Comparison of ENCODE assay signal across 8 cellular contexts in genomic region chr6:30742316-30743098, GRCh38. TPM values are rescaled to one million over a fixed set of nuclear protein-coding genes. Genes with fewer than 3 reads are reported as not detected.
DNase-seq lines count a peak whose midpoint lies in the region; ATAC-seq and TF ChIP-seq lines count a peak whose summit lies in the region.

FLOT1 (minus strand) TSS chr6:30742687; CDS start chr6:30742189, 498 bp downstream.

- H3K27me3 ChIP-seq in neural cell (ENCODE audit: insufficient read depth, low read depth, low read length), result peaks cover 20% of the 10 kb centered on the region

- no peak for TF ChIP-seq CTCF in neural cell (IDR thresholded peaks at IDR 0.05; ENCODE audit: poor library complexity, severe bottlenecking)

- peaks cover 70% of the 10 kb centered on the region for H3K4me1 Mint-ChIP-seq in stimulated activated naive CD8-positive, alpha-beta T cell treated with anti-CD3 and anti-CD28 coated beads, Interleukin-15, amount 100 ng/mL, for 72 hours

- H3K27me3 Mint-ChIP-seq in stimulated activated naive CD8-positive, alpha-beta T cell treated with anti-CD3 and anti-CD28 coated beads, Interleukin-15, amount 100 ng/mL, for 72 hours, result no peaks in the 10 kb centered on the region

- H3K27ac ChIP-seq in neural cell (ENCODE audit: low read length), result peak within 1 kb of the TSS; percentile 60

- no peaks in the 10 kb centered on the region for H3K9me2 ChIP-seq in neural cell (ENCODE audit: insufficient read depth, low read length)

- no peak for TF ChIP-seq EP300 in neural cell (conservative IDR thresholded peaks at IDR 0.05; ENCODE audit: poor library complexity, severe bottlenecking)

- H3K9ac ChIP-seq in neural cell (ENCODE audit: low read length), result peak within 1 kb of the TSS; percentile 90

- no peaks in the 10 kb centered on the region for H3K9me3 ChIP-seq in neural cell (ENCODE audit: low read length)

- no peaks in the 10 kb centered on the region for H4K20me1 ChIP-seq in neural cell (ENCODE audit: insufficient read depth)

- ATAC-seq in GM21825 (IDR thresholded peaks at IDR 0.05; ENCODE audit: unreplicated experiment), result peak; percentile 69
- peak; percentile 84 for ATAC-seq in stimulated activated naive CD8-positive, alpha-beta T cell treated with anti-CD3 and anti-CD28 coated beads, Interleukin-15, amount 100 ng/mL, for 72 hours

- peak within 1 kb of the TSS; percentile 90 for H3K4me3 ChIP-seq in neural cell (ENCODE audit: low read length)

- peak within 1 kb of the TSS; percentile 91 to 97 for H3K4me3 Mint-ChIP-seq in stimulated activated naive CD8-positive, alpha-beta T cell treated with anti-CD3 and anti-CD28 coated beads, Interleukin-15, amount 100 ng/mL, for 72 hours

- peaks cover 0 to 3% of the 10 kb centered on the region in 2 donors for H3K9me3 Mint-ChIP-seq in stimulated activated naive CD8-positive, alpha-beta T cell treated with anti-CD3 and anti-CD28 coated beads, Interleukin-15, amount 100 ng/mL, for 72 hours

- H3F3A ChIP-seq in neural cell (ENCODE audit: insufficient read depth, low read length, poor library complexity, severe bottlenecking), result no peaks in the 10 kb centered on the region

- peak; percentile 80 for DNase-seq in DMS79 treated with DMSO at 0.1 percent for 48 hours (lab: John Stamatoyannopoulos, UW)
- peak; percentile 97 for DNase-seq in LoVo (ENCODE audit: low spot score)
- DNase-seq in SIG-M5 (lab: John Stamatoyannopoulos, UW), result peak; percentile 20
- DNase-seq in activated gamma-delta T cell (lab: John Stamatoyannopoulos, UW), result peak; percentile 86
- DNase-seq in fibroblast of the conjunctiva (ENCODE audit: low read depth), result peak; percentile 96
- DNase-seq in stimulated activated naive CD8-positive, alpha-beta T cell treated with anti-CD3 and anti-CD28 coated beads, Interleukin-15, amount 100 ng/mL, for 72 hours, result peak; percentile 95 to 99

- H2AFZ ChIP-seq in neural cell (ENCODE audit: low read depth, low read length), result peak within 1 kb of the TSS; percentile 88

- peak; percentile 16 for TF ChIP-seq RAD21 in neural cell (conservative IDR thresholded peaks at IDR 0.05)

- no peaks in the 10 kb centered on the region for H3K36me3 ChIP-seq in neural cell (ENCODE audit: insufficient read depth, low read length)

- H3K79me2 ChIP-seq in neural cell (replicated peaks; ENCODE audit: insufficient read depth, low read length), result peaks cover 14% of the 10 kb centered on the region

- peak within 1 kb of the TSS; percentile 94 to 97 for H3K27ac Mint-ChIP-seq in stimulated activated naive CD8-positive, alpha-beta T cell treated with anti-CD3 and anti-CD28 coated beads, Interleukin-15, amount 100 ng/mL, for 72 hours

- peak within 1 kb of the TSS; percentile 93 for H3K4me2 ChIP-seq in neural cell (ENCODE audit: low read length)

TF ChIP-seq in neural cell, 6 proteins besides CTCF, POLR2A, EP300 and RAD21:
- no peak for TF ChIP-seq EZH2 (IDR thresholded peaks at IDR 0.05; ENCODE audit: borderline replicate concordance, insufficient read depth, low read length, poor library complexity, severe bottlenecking)
- TF ChIP-seq SMC3 (conservative IDR thresholded peaks at IDR 0.05; ENCODE audit: poor library complexity), result peak; percentile 7
- TF ChIP-seq MXI1 (conservative IDR thresholded peaks at IDR 0.05; ENCODE audit: poor library complexity, severe bottlenecking), result peak; percentile 34
- no peak for TF ChIP-seq TAF1 (IDR thresholded peaks at IDR 0.05; ENCODE audit: low read depth)
- TF ChIP-seq POLR2AphosphoS5 (IDR thresholded peaks at IDR 0.05), result peak; percentile 10
- TF ChIP-seq REST (IDR thresholded peaks at IDR 0.05; ENCODE audit: borderline replicate concordance), result no peak

RNA-seq across cellular contexts. Expression of gene FLOT1, which starts in this region (rescaled TPM):
- polyA plus RNA-seq in neural cell, result 72.7 and 84.7 TPM in 2 replicates
- 51.6 and 61.0 TPM in 2 replicates for polyA minus RNA-seq in neural cell

Comparison
In these comparisons a context has a peak if more than half of its experiments do, and no peak if none do; other contexts are left out.
1. Peak in every context shown above with its lines: DNase-seq, ATAC-seq, H3K4me3 ChIP-seq and H3K27ac ChIP-seq.
2. DNase-seq: peak in every context shown above with its lines; median percentile 97 in LoVo; 97 in stimulated activated naive CD8-positive, alpha-beta T cell treated with anti-CD3 and anti-CD28 coated beads, Interleukin-15, amount 100 ng/mL, for 72 hours; 96 in fibroblast of the conjunctiva; 86 in activated gamma-delta T cell; 80 in DMS79 treated with DMSO at 0.1 percent for 48 hours; 20 in SIG-M5.